Comparison of ENCODE assay signal across 22 cellular contexts in genomic region chr4:154422152-154422551, GRCh38.
DNase-seq lines count a peak whose midpoint lies in the region; ATAC-seq lines count a peak whose summit lies in the region.
"Had no signal": no experiment of that assay in that cellular context is flagged by ENCODE, and none has a peak within 500 bp of the region (broad histone marks: within the 10 kb centered on the region; RNA-seq: fewer than 3 reads in every experiment).

No MANE protein-coding gene starts in this region.

- H3K9me3 Mint-ChIP-seq in stimulated activated naive B cell treated with anti-CD40 and anti-IgM and Interleukin-4, amounts not matched to agents 10 μg/mL and 1 μg/mL and 100 μg/mL, for 72 hours, result peaks cover 2 to 4% of the 10 kb centered on the region in 2 donors
- H3K9me3 Mint-ChIP-seq: activated CD4-positive, alpha-beta memory T cell treated with anti-CD3 and anti-CD28 coated beads for 36 hours; activated naive CD4-positive, alpha-beta T cell treated with anti-CD3 and anti-CD28 coated beads, Interleukin-2, amount 10 ng/mL, durations not matched to agents 7 days and 5 days; activated T-cell treated with anti-CD3 and anti-CD28 coated beads, Interleukin-2, amount 50 U/mL, for 4 hours; H9 had no signal

- no peak overlapping the region for H3K4me3 Mint-ChIP-seq in stimulated activated naive B cell treated with anti-CD40 and anti-IgM and Interleukin-4, amounts not matched to agents 10 μg/mL and 1 μg/mL and 100 μg/mL, for 72 hours
- H3K4me3 Mint-ChIP-seq: activated CD4-positive, alpha-beta memory T cell treated with anti-CD3 and anti-CD28 coated beads for 36 hours; activated naive CD4-positive, alpha-beta T cell treated with anti-CD3 and anti-CD28 coated beads, Interleukin-2, amount 10 ng/mL, durations not matched to agents 7 days and 5 days; activated T-cell treated with anti-CD3 and anti-CD28 coated beads, Interleukin-2, amount 50 U/mL, for 4 hours; H9; natural killer cell; stimulated activated memory B cell treated with anti-CD40 and anti-IgM and Interleukin-4, amounts not matched to agents 10 μg/mL and 1 μg/mL and 100 μg/mL, for 72 hours had no signal

- no peak overlapping the region for H3K27ac Mint-ChIP-seq in stimulated activated naive B cell treated with anti-CD40 and anti-IgM and Interleukin-4, amounts not matched to agents 10 μg/mL and 1 μg/mL and 100 μg/mL, for 72 hours
- H3K27ac Mint-ChIP-seq: activated CD4-positive, alpha-beta memory T cell treated with anti-CD3 and anti-CD28 coated beads for 36 hours; activated naive CD4-positive, alpha-beta T cell treated with anti-CD3 and anti-CD28 coated beads, Interleukin-2, amount 10 ng/mL, durations not matched to agents 7 days and 5 days; H9; natural killer cell; stimulated activated memory B cell treated with anti-CD40 and anti-IgM and Interleukin-4, amounts not matched to agents 10 μg/mL and 1 μg/mL and 100 μg/mL, for 72 hours had no signal

- no peaks in the 10 kb centered on the region for H3K36me3 Mint-ChIP-seq in stimulated activated naive B cell treated with anti-CD40 and anti-IgM and Interleukin-4, amounts not matched to agents 10 μg/mL and 1 μg/mL and 100 μg/mL, for 72 hours
- H3K36me3 Mint-ChIP-seq: activated CD4-positive, alpha-beta memory T cell treated with anti-CD3 and anti-CD28 coated beads for 36 hours; activated naive CD4-positive, alpha-beta T cell treated with anti-CD3 and anti-CD28 coated beads, Interleukin-2, amount 10 ng/mL, durations not matched to agents 7 days and 5 days; natural killer cell; stimulated activated memory B cell treated with anti-CD40 and anti-IgM and Interleukin-4, amounts not matched to agents 10 μg/mL and 1 μg/mL and 100 μg/mL, for 72 hours had no signal

- H3K27me3 Mint-ChIP-seq in stimulated activated naive B cell treated with anti-CD40 and anti-IgM and Interleukin-4, amounts not matched to agents 10 μg/mL and 1 μg/mL and 100 μg/mL, for 72 hours, result no peaks in the 10 kb centered on the region

- ATAC-seq in GM19452 (IDR thresholded peaks at IDR 0.05; ENCODE audit: unreplicated experiment) (peak; percentile 37), HG02623 (IDR thresholded peaks at IDR 0.05; ENCODE audit: unreplicated experiment) (peak; percentile 29), HG03432 (IDR thresholded peaks at IDR 0.05; ENCODE audit: unreplicated experiment) (peak; percentile 40)
- ATAC-seq in stimulated activated naive B cell treated with anti-CD40 and anti-IgM and Interleukin-4, amounts not matched to agents 10 μg/mL and 1 μg/mL and 100 μg/mL, for 72 hours (replicated peaks), result peak; percentile 26 to 47
- ATAC-seq: activated T-cell treated with anti-CD3 and anti-CD28 coated beads, Interleukin-2, amount 50 U/mL, for 4 hours; esophagus mucosa; natural killer cell had no signal

- peaks cover 28 to 50% of the 10 kb centered on the region in 2 donors for H3K4me1 Mint-ChIP-seq in stimulated activated naive B cell treated with anti-CD40 and anti-IgM and Interleukin-4, amounts not matched to agents 10 μg/mL and 1 μg/mL and 100 μg/mL, for 72 hours

- DNase-seq in stimulated activated naive B cell treated with anti-CD40 and anti-IgM and Interleukin-4, amounts not matched to agents 10 μg/mL and 1 μg/mL and 100 μg/mL, for 72 hours, result no peak
- DNase-seq in DMS53 treated with DMSO at 0.1 percent for 48 hours (lab: John Stamatoyannopoulos, UW; ENCODE audit: unreplicated experiment) (no peak), AML-193 (lab: John Stamatoyannopoulos, UW) (no peak)
- DNase-seq in activated CD4-positive, alpha-beta T cell treated with anti-CD3 and anti-CD28 coated beads, Interleukin-2, amount 50 U/mL, for 48 hours, result no peak
- DNase-seq: activated CD4-positive, alpha-beta memory T cell treated with anti-CD3 and anti-CD28 coated beads for 36 hours; activated naive CD4-positive, alpha-beta T cell treated with anti-CD3 and anti-CD28 coated beads, Interleukin-2, amount 10 ng/mL, durations not matched to agents 7 days and 5 days; activated T-cell treated with anti-CD3 and anti-CD28 coated beads, Interleukin-2, amount 50 U/mL, for 4 hours; cerebellar nuclear complex; effector CD8-positive, alpha-beta T cell; H9; mesendoderm; natural killer cell; NCI-H1417 treated with DMSO at 0.1 percent for 48 hours; NCI-H526; SHP77; sigmoid colon; thyroid gland had no signal
